ENCODE assay signal across 8 cellular contexts in the genomic region with DNA sequence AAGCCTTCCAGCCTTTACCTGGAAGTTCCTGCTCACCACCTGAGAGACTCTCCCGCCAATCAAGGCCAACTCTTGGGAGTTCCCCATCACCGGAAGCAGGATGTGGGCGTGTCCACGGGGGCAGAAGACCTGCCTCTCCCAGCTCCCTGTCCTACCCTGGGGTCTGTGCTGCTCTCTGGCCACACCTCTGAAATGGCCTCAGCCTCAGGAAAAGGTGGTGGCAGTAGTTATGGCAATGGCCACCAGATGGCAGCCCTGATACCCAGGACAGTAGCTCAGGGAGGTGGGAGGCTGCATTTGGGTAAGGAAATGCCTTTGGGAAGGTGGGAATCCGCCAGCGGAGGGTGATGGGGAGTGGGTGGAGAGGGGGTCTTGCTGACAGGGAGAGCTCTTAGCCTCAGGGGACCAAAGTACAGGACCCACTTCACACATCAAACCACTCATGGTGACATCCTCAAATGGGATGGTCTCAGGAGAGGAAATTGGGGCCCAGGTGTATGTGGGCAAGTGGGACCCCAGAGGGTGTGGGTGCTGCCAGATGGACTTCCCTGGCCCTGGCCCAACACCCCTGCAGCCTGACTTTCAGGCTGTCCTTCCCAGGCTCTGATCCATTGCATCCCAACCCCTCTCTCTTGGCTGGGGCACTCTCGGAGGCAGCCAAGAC. TPM values are rescaled to one million over a fixed set of nuclear protein-coding genes. Genes with fewer than 3 reads are reported as not detected.
DNase-seq lines count a peak whose midpoint lies in the region; ATAC-seq and TF ChIP-seq lines count a peak whose summit lies in the region.

No MANE protein-coding gene starts in this region.

- H3K27me3 Mint-ChIP-seq in CD4-positive, CD25-positive, alpha-beta regulatory T cell = peaks cover 50% of the 10 kb centered on the region
- peaks cover 82% of the 10 kb centered on the region for H3K27me3 Mint-ChIP-seq in activated naive CD4-positive, alpha-beta T cell treated with anti-CD3 and anti-CD28 coated beads, Interleukin-2, amount 10 ng/mL, durations not matched to agents 7 days and 5 days

- H3K27me3 ChIP-seq in CD4-positive, CD25-positive, alpha-beta regulatory T cell (ENCODE audit: control insufficient read depth, insufficient read depth, low read length) = peaks cover 6% of the 10 kb centered on the region
- H3K27me3 ChIP-seq in SK-N-SH (ENCODE audit: insufficient read depth) (peaks cover 34% of the 10 kb centered on the region; the same call in 1 of the 2 replicates), cardiac muscle cell (peaks cover 30% of the 10 kb centered on the region)

- peak; percentile 72 for TF ChIP-seq RAD21 in SK-N-SH (IDR thresholded peaks at IDR 0.05; ENCODE audit: low read length)

- TF ChIP-seq CTCF in SK-N-SH (IDR thresholded peaks at IDR 0.05) = peak; percentile 81
- peak; percentile 91 for TF ChIP-seq CTCF in cardiac muscle cell (IDR thresholded peaks at IDR 0.05; ENCODE audit: low read depth, low read length)

- H3K4me1 ChIP-seq in CD4-positive, CD25-positive, alpha-beta regulatory T cell (ENCODE audit: control insufficient read depth, insufficient read depth, low read length, poor library complexity, severe bottlenecking) = peaks cover 5% of the 10 kb centered on the region
- peaks cover 0 to 10% of the 10 kb centered on the region in 2 experiments; a peak in 1 of 4 replicates for H3K4me1 ChIP-seq in SK-N-SH (ENCODE audit: control insufficient read depth in 1 of 2, insufficient read depth in 2 of 2, low read depth in 1 of 2, low read length in 1 of 2)
- no peaks in the 10 kb centered on the region for H3K4me1 ChIP-seq in cardiac muscle cell (ENCODE audit: low read depth)

- peak; percentile 54 to 66 (median 61) for DNase-seq in CD4-positive, CD25-positive, alpha-beta regulatory T cell
- DNase-seq in Kasumi-1 (lab: John Stamatoyannopoulos, UW) (peak; percentile 61 to 81), SK-N-SH (peak; percentile 85), cardiac muscle cell (ENCODE audit: low read depth in 1 of 2, low spot score in 1 of 2) (peak; percentile 68 to 72), retina (peak; percentile 80)
- peak; percentile 83 for DNase-seq in activated naive CD4-positive, alpha-beta T cell treated with anti-CD3 and anti-CD28 coated beads, Interleukin-2, amount 10 ng/mL, durations not matched to agents 7 days and 5 days

- CTCF ChIA-PET in SK-N-SH (lab: Yijun Ruan, JAX) = interaction anchor here (0.8 to 32.9 kb wide), 35 partner anchors 9 to 393 kb away, joined by 3 to 972 read pairs (median 6); a partner anchor contains a TSS
- CTCF ChIA-PET in activated naive CD4-positive, alpha-beta T cell treated with anti-CD3 and anti-CD28 coated beads, Interleukin-2, amount 10 ng/mL, durations not matched to agents 7 days and 5 days (lab: Charles Lee) = interaction anchor here (0.8 to 13.9 kb wide), 21 partner anchors 10 to 474 kb away, joined by 3 to 272 read pairs (median 4); no protein-coding TSS in a partner anchor

- no peaks in the 10 kb centered on the region for H3F3A ChIP-seq in SK-N-SH (replicated peaks; ENCODE audit: insufficient read depth)

- H2AFZ ChIP-seq in SK-N-SH (ENCODE audit: low read depth) = no peak overlapping the region

- no peaks in the 10 kb centered on the region for H3K79me2 ChIP-seq in SK-N-SH (ENCODE audit: insufficient read depth)

- peak; percentile 66 to 73 for ATAC-seq in CD4-positive, CD25-positive, alpha-beta regulatory T cell (ENCODE audit: low read depth in 2 of 2)
- ATAC-seq in GM19455 (IDR thresholded peaks at IDR 0.05; ENCODE audit: unreplicated experiment) (peak; percentile 57), HG03571 (IDR thresholded peaks at IDR 0.05; ENCODE audit: unreplicated experiment) (no peak)

- WGBS in SK-N-SH (ENCODE audit: low lambda C conversion rate) = 0% methylated on average over 2 of the region's 7 CpGs

- no peaks in the 10 kb centered on the region for H4K20me1 ChIP-seq in SK-N-SH (ENCODE audit: insufficient read depth)

- H3K9ac ChIP-seq in SK-N-SH = no peak overlapping the region

- no peaks in the 10 kb centered on the region for H3K9me3 ChIP-seq in CD4-positive, CD25-positive, alpha-beta regulatory T cell (ENCODE audit: control insufficient read depth in 2 of 2, low read length in 2 of 2)
- H3K9me3 ChIP-seq in SK-N-SH = no peaks in the 10 kb centered on the region
- H3K9me3 ChIP-seq in cardiac muscle cell (ENCODE audit: low read depth) = no peaks in the 10 kb centered on the region

- H3K9me2 ChIP-seq in SK-N-SH = no peaks in the 10 kb centered on the region

- no peak overlapping the region for H3K4me3 Mint-ChIP-seq in CD4-positive, CD25-positive, alpha-beta regulatory T cell
- no peak overlapping the region for H3K4me3 Mint-ChIP-seq in activated naive CD4-positive, alpha-beta T cell treated with anti-CD3 and anti-CD28 coated beads, Interleukin-2, amount 10 ng/mL, durations not matched to agents 7 days and 5 days

- H3K9me3 Mint-ChIP-seq in CD4-positive, CD25-positive, alpha-beta regulatory T cell = peaks cover 0 to 3% (median 0%) of the 10 kb centered on the region in 7 donors
- no peaks in the 10 kb centered on the region for H3K9me3 Mint-ChIP-seq in activated naive CD4-positive, alpha-beta T cell treated with anti-CD3 and anti-CD28 coated beads, Interleukin-2, amount 10 ng/mL, durations not matched to agents 7 days and 5 days

- no peaks in the 10 kb centered on the region for H3K36me3 ChIP-seq in CD4-positive, CD25-positive, alpha-beta regulatory T cell (ENCODE audit: control insufficient read depth, insufficient read depth, low read length)
- H3K36me3 ChIP-seq in SK-N-SH (replicated peaks in 1 of 2; ENCODE audit: control insufficient read depth in 1 of 2, insufficient read depth in 2 of 2, low read length in 1 of 2) (no peaks in the 10 kb centered on the region), cardiac muscle cell (no peaks in the 10 kb centered on the region)

- no peak overlapping the region for H3K4me3 ChIP-seq in CD4-positive, CD25-positive, alpha-beta regulatory T cell (ENCODE audit: low read depth, low read length)
- H3K4me3 ChIP-seq in SK-N-SH (ENCODE audit: low read depth in 2 of 2, low read length in 1 of 2) (peak overlapping the region in 1 of 2 experiments; percentile 40; a peak in 1 of 4 replicates), cardiac muscle cell (no peak overlapping the region)

- H3K4me1 Mint-ChIP-seq in CD4-positive, CD25-positive, alpha-beta regulatory T cell = peaks cover 0 to 4% (median 2%) of the 10 kb centered on the region in 4 donors
- H3K4me1 Mint-ChIP-seq in activated naive CD4-positive, alpha-beta T cell treated with anti-CD3 and anti-CD28 coated beads, Interleukin-2, amount 10 ng/mL, durations not matched to agents 7 days and 5 days = no peaks in the 10 kb centered on the region

- no peak overlapping the region for H3K27ac ChIP-seq in CD4-positive, CD25-positive, alpha-beta regulatory T cell (ENCODE audit: insufficient read depth, low read length, poor library complexity, severe bottlenecking)
- H3K27ac ChIP-seq in SK-N-SH (ENCODE audit: low read depth in 2 of 2, low read length in 1 of 2) (no peak overlapping the region), cardiac muscle cell (no peak overlapping the region)

- H3K36me3 Mint-ChIP-seq in CD4-positive, CD25-positive, alpha-beta regulatory T cell = no peaks in the 10 kb centered on the region
- no peaks in the 10 kb centered on the region for H3K36me3 Mint-ChIP-seq in activated naive CD4-positive, alpha-beta T cell treated with anti-CD3 and anti-CD28 coated beads, Interleukin-2, amount 10 ng/mL, durations not matched to agents 7 days and 5 days

- no peak overlapping the region for H3K27ac Mint-ChIP-seq in CD4-positive, CD25-positive, alpha-beta regulatory T cell
- H3K27ac Mint-ChIP-seq in activated naive CD4-positive, alpha-beta T cell treated with anti-CD3 and anti-CD28 coated beads, Interleukin-2, amount 10 ng/mL, durations not matched to agents 7 days and 5 days = peak overlapping the region; percentile 68

- TF ChIP-seq EP300 in SK-N-SH (IDR thresholded peaks at IDR 0.05; ENCODE audit: borderline replicate concordance in 1 of 2, low read depth in 1 of 2, low read length in 1 of 2) = no peak

- POLR2A ChIA-PET in SK-N-SH (lab: Yijun Ruan, JAX) = interaction anchor here (0.6 to 1.5 kb wide), 4 partner anchors 27 to 57 kb away, joined by 3 to 10 read pairs (median 4); a partner anchor contains a TSS

- no peak overlapping the region for H3K4me2 ChIP-seq in SK-N-SH

TF ChIP-seq in SK-N-SH, 30 proteins besides CTCF, POLR2A, EP300 and RAD21:
- TF ChIP-seq JUND (IDR thresholded peaks at IDR 0.05) = no peak
- TF ChIP-seq SMC3 (IDR thresholded peaks at IDR 0.05; ENCODE audit: low read depth, low read length) = peak; percentile 92

RNA-seq across cellular contexts. Expression of a gene that starts 33.9 kb away (rescaled TPM):
- not detected for total RNA-seq in CD4-positive, CD25-positive, alpha-beta regulatory T cell
- polyA plus RNA-seq in CD4-positive, CD25-positive, alpha-beta regulatory T cell = under 1 TPM in 1 of 4 donors, not detected in 3; 0.62 TPM
- polyA plus RNA-seq in SK-N-SH (2012; rRNA removed) (1.9 and 3.0 TPM in 2 replicates), cardiac muscle cell (18.2 and 27.5 TPM in 2 replicates)
- 0.84 and 1.4 TPM in 2 replicates for polyA plus RNA-seq in SK-N-SH (2012; cell fraction: cytosol; rRNA removed)
- polyA plus RNA-seq in SK-N-SH (2012; cell fraction: nucleus; rRNA removed) = 6.2 and 8.4 TPM in 2 replicates
- 50.1 and 52.9 TPM in 2 replicates for total RNA-seq in cardiac muscle cell

RNA-seq across cellular contexts. Expression of a gene that starts 35.4 kb away (rescaled TPM):
- not detected for total RNA-seq in CD4-positive, CD25-positive, alpha-beta regulatory T cell
- not detected for polyA plus RNA-seq in CD4-positive, CD25-positive, alpha-beta regulatory T cell
- polyA plus RNA-seq in SK-N-SH (2012; rRNA removed) (0.02 TPM in 1 of 2 replicates, not detected in the other), cardiac muscle cell (1.9 and 2.3 TPM in 2 replicates)
- polyA plus RNA-seq in SK-N-SH (2012; cell fraction: cytosol; rRNA removed) = 0.03 TPM in 1 of 2 replicates, not detected in the other
- not detected in 2 replicates for polyA plus RNA-seq in SK-N-SH (2012; cell fraction: nucleus; rRNA removed)
- total RNA-seq in cardiac muscle cell = 2.2 and 2.9 TPM in 2 replicates
